In genomic region chr11:74784234-74784633, GRCh38 we compare ENCODE assay signal across 14 cellular contexts. TPM values are rescaled to one million over a fixed set of nuclear protein-coding genes. Genes with fewer than 3 reads are reported as not detected.
A peak's percentile ranks its signal among the peaks of the same experiment; 100 is the strongest.
DNase-seq lines count a peak whose midpoint lies in the region; ATAC-seq, FAIRE-seq and TF ChIP-seq lines count a peak whose summit lies in the region.
"Had no signal": no experiment of that assay in that cellular context is flagged by ENCODE, and none has a peak within 500 bp of the region (broad histone marks: within the 10 kb centered on the region; RNA-seq: fewer than 3 reads in every experiment).

No MANE protein-coding gene starts in this region.

- no peaks in the 10 kb centered on the region for H3K9me3 ChIP-seq in CD8-positive, alpha-beta T cell (ENCODE audit: low read length)
- H3K9me3 ChIP-seq in endothelial cell of umbilical vein (replicated peaks; ENCODE audit: control insufficient read depth, insufficient read depth, low read length) = no peaks in the 10 kb centered on the region

- FAIRE-seq in endothelial cell of umbilical vein (lab: Jason Lieb, UNC) = no peak

- POLR2A ChIA-PET in CD8-positive, alpha-beta T cell (lab: Charles Lee) = interaction anchor here (1.2 kb wide), 1 partner anchor 11 kb away, joined by 4 read pairs; no protein-coding TSS in a partner anchor
- POLR2A ChIA-PET in endothelial cell of umbilical vein (lab: Charles Lee) = no interaction called here

- no peak for DNase-seq in CD8-positive, alpha-beta T cell
- DNase-seq in endothelial cell of umbilical vein (ENCODE audit: low read depth, low spot score) (no peak), D341Med (ENCODE audit: low spot score) (no peak), NCI-H1694 treated with DMSO at 0.1 percent for 48 hours (lab: John Stamatoyannopoulos, UW) (no peak)
- DNase-seq: glutamatergic neuron, NCI-H1417, right cardiac atrium had no signal

- dilution Hi-C loops in endothelial cell of umbilical vein (cut with MboI; ENCODE audit: extremely low pct_ligation_motif_present, low sequenced_read_pairs) = no loop called here

- BruUV-seq in endothelial cell of umbilical vein (replicated peaks; lab: Mats Ljungman, UMichigan) = no TSS peak

- H3K4me3 Mint-ChIP-seq in CD8-positive, alpha-beta T cell = peak overlapping the region; percentile 30
- H3K4me3 Mint-ChIP-seq: GM23338 had no signal

- H3K4me3 ChIP-seq in CD8-positive, alpha-beta T cell (ENCODE audit: low read depth, low read length) = no peak overlapping the region
- H3K4me3 ChIP-seq in endothelial cell of umbilical vein (replicated peaks in 1 of 3; ENCODE audit: insufficient read depth in 1 of 3, low read depth in 1 of 3, low read length in 3 of 3) = no peak overlapping the region
- H3K4me3 ChIP-seq: GM23338 had no signal

- intact Hi-C loops in CD8-positive, alpha-beta T cell (cut with DNase I, micrococcal nuclease) = no loop called here
- intact Hi-C loops in endothelial cell of umbilical vein (cut with micrococcal nuclease) = loop anchor here (5.0 kb wide), 1 partner anchor 38 kb away; no protein-coding TSS in a partner anchor

- no peak overlapping the region for H3K9ac ChIP-seq in endothelial cell of umbilical vein (replicated peaks; ENCODE audit: extremely low read depth, insufficient read depth, low read length)

- H3K4me1 ChIP-seq in CD8-positive, alpha-beta T cell (ENCODE audit: insufficient read depth, low read length) = peaks cover 29% of the 10 kb centered on the region
- H3K4me1 ChIP-seq in endothelial cell of umbilical vein (ENCODE audit: control insufficient read depth, extremely low read depth, insufficient read depth, low read length) = peaks cover 27% of the 10 kb centered on the region

- H3K4me2 ChIP-seq in endothelial cell of umbilical vein (ENCODE audit: insufficient read depth, low read length) = peak overlapping the region; percentile 76
- H3K4me2 ChIP-seq: GM23338 had no signal

- no peak overlapping the region for H3K27ac ChIP-seq in CD8-positive, alpha-beta T cell (ENCODE audit: low read depth, low read length)
- no peak overlapping the region for H3K27ac ChIP-seq in endothelial cell of umbilical vein (ENCODE audit: insufficient read depth, low read depth, low read length)
- H3K27ac ChIP-seq: C4-2B had no signal

- ATAC-seq in CD8-positive, alpha-beta T cell = no peak
- ATAC-seq in GM18868 (IDR thresholded peaks at IDR 0.05; ENCODE audit: unreplicated experiment) (peak; percentile 72), HG03354 (IDR thresholded peaks at IDR 0.05; ENCODE audit: poor library complexity, severe bottlenecking, unreplicated experiment) (peak; percentile 61), HG03039 (IDR thresholded peaks at IDR 0.05; ENCODE audit: unreplicated experiment) (no peak), GM21526 (IDR thresholded peaks at IDR 0.05; ENCODE audit: low FRiP score, unreplicated experiment) (no peak)
- ATAC-seq: GM23338 had no signal

- H3K4me1 Mint-ChIP-seq in CD8-positive, alpha-beta T cell (ENCODE audit: low read depth) = peaks cover 35% of the 10 kb centered on the region

- H3K9me1 ChIP-seq in endothelial cell of umbilical vein (replicated peaks; ENCODE audit: control insufficient read depth, extremely low read depth, insufficient read depth, low read length) = no peaks in the 10 kb centered on the region

- no peak for TF ChIP-seq POLR2A in endothelial cell of umbilical vein (IDR thresholded peaks at IDR 0.05; ENCODE audit: low read depth, low read length)

- H4K20me1 ChIP-seq in endothelial cell of umbilical vein (replicated peaks; ENCODE audit: control insufficient read depth, extremely low read depth, insufficient read depth, low read length) = no peaks in the 10 kb centered on the region

- no peak overlapping the region for H2AFZ ChIP-seq in endothelial cell of umbilical vein (ENCODE audit: low read depth, low read length)
- H2AFZ ChIP-seq: GM23338 had no signal

- CTCF ChIA-PET in CD8-positive, alpha-beta T cell (lab: Charles Lee) = interaction anchor here (1.6 kb wide), 1 partner anchor 12 kb away, joined by 4 read pairs; no protein-coding TSS in a partner anchor
- CTCF ChIA-PET in endothelial cell of umbilical vein (lab: Charles Lee) = interaction anchor here (1.1 to 2.8 kb wide), 3 partner anchors 11 to 45 kb away, joined by 3 to 11 read pairs (median 7); no protein-coding TSS in a partner anchor

- peaks cover 62% of the 10 kb centered on the region for H3K79me2 ChIP-seq in endothelial cell of umbilical vein (ENCODE audit: control insufficient read depth, insufficient read depth, low read length)

- no peaks in the 10 kb centered on the region for H3K27me3 Mint-ChIP-seq in CD8-positive, alpha-beta T cell (ENCODE audit: low read depth)

- no peaks in the 10 kb centered on the region for H3K36me3 ChIP-seq in CD8-positive, alpha-beta T cell (ENCODE audit: insufficient read depth, low read length)
- H3K36me3 ChIP-seq in endothelial cell of umbilical vein (ENCODE audit: control insufficient read depth in 2 of 2, extremely low read depth in 1 of 2, insufficient read depth in 2 of 2, low read length in 2 of 2) = no peaks in the 10 kb centered on the region

- H3K27ac Mint-ChIP-seq in CD8-positive, alpha-beta T cell = peak overlapping the region; percentile 80
- H3K27ac Mint-ChIP-seq: GM23338 had no signal

- H3K36me3 Mint-ChIP-seq in CD8-positive, alpha-beta T cell = peaks cover 6% of the 10 kb centered on the region

- no peaks in the 10 kb centered on the region for H3K9me3 Mint-ChIP-seq in CD8-positive, alpha-beta T cell
- H3K9me3 Mint-ChIP-seq: GM23338 had no signal

- TF ChIP-seq CTCF in CD8-positive, alpha-beta T cell (IDR thresholded peaks at IDR 0.05) = no peak
- TF ChIP-seq CTCF in endothelial cell of umbilical vein (IDR thresholded peaks at IDR 0.05; ENCODE audit: extremely low read depth in 1 of 2, insufficient read depth in 1 of 2, low read depth in 1 of 2, low read length in 2 of 2) = no peak

- H3K27me3 ChIP-seq in CD8-positive, alpha-beta T cell (ENCODE audit: insufficient read depth, low read length) = no peaks in the 10 kb centered on the region
- H3K27me3 ChIP-seq in endothelial cell of umbilical vein (ENCODE audit: control insufficient read depth in 2 of 2, insufficient read depth in 2 of 2, low read length in 2 of 2) = no peaks in the 10 kb centered on the region

TF ChIP-seq in endothelial cell of umbilical vein, 7 proteins besides CTCF, POLR2A, EP300 and RAD21:
- TF ChIP-seq MAX (IDR thresholded peaks at IDR 0.05; ENCODE audit: insufficient read depth, insufficient read length) = no peak
- TF ChIP-seq FOS (IDR thresholded peaks at IDR 0.05; ENCODE audit: borderline replicate concordance, insufficient read depth, low read length) = no peak
- TF ChIP-seq JUN (IDR thresholded peaks at IDR 0.05; ENCODE audit: borderline replicate concordance, insufficient read depth, insufficient read length, low read depth) = no peak
- TF ChIP-seq MYC (IDR thresholded peaks at IDR 0.05; ENCODE audit: low read depth, low read length) = no peak
- TF ChIP-seq POLR2AphosphoS5 (IDR thresholded peaks at IDR 0.05; ENCODE audit: insufficient read depth, low read depth, low read length) = no peak
- TF ChIP-seq EZH2 (IDR thresholded peaks at IDR 0.05; ENCODE audit: borderline replicate concordance, low read depth, low read length, severe bottlenecking) = no peak
- no peak for TF ChIP-seq GATA2 (IDR thresholded peaks at IDR 0.05; ENCODE audit: insufficient read depth, insufficient read length, low read depth, low read length)

RNA-seq across cellular contexts. Expression of gene RNF169, which starts 35.6 kb away (rescaled TPM):
- 10 to 100 TPM; 14.1 to 14.8 TPM for total RNA-seq in CD8-positive, alpha-beta T cell
- 17.3 and 21.3 TPM in 2 replicates for total RNA-seq in endothelial cell of umbilical vein
- 5.2 and 5.8 TPM in 2 replicates for polyA plus RNA-seq in endothelial cell of umbilical vein
- 4.8 and 5.4 TPM in 2 replicates for polyA plus RNA-seq in endothelial cell of umbilical vein (2011; cell fraction: cytosol; rRNA removed)
- polyA plus RNA-seq in endothelial cell of umbilical vein (2011; cell fraction: nucleus; rRNA removed) = 14.5 and 16.5 TPM in 2 replicates
- 10.6 and 10.9 TPM in 2 replicates for polyA plus RNA-seq in endothelial cell of umbilical vein (2012)
- 33.8 and 33.9 TPM in 2 replicates for polyA minus RNA-seq in endothelial cell of umbilical vein
- polyA minus RNA-seq in endothelial cell of umbilical vein (2011; cell fraction: cytosol; rRNA and poly(A)+ RNA removed) = 19.3 TPM
- 36.8 and 49.7 TPM in 2 replicates for polyA minus RNA-seq in endothelial cell of umbilical vein (2011; cell fraction: nucleus; rRNA and poly(A)+ RNA removed)

RNA-seq across cellular contexts. Expression of gene CHRDL2, which starts 53.0 kb away (rescaled TPM):
- not detected for total RNA-seq in CD8-positive, alpha-beta T cell
- total RNA-seq in endothelial cell of umbilical vein = not detected in 2 replicates
- not detected in 2 replicates for polyA plus RNA-seq in endothelial cell of umbilical vein
- polyA plus RNA-seq in endothelial cell of umbilical vein (2011; cell fraction: cytosol; rRNA removed) = not detected in 2 replicates
- not detected in 2 replicates for polyA plus RNA-seq in endothelial cell of umbilical vein (2011; cell fraction: nucleus; rRNA removed)
- polyA plus RNA-seq in endothelial cell of umbilical vein (2012) = not detected in 2 replicates
- polyA minus RNA-seq in endothelial cell of umbilical vein = not detected in 2 replicates
- not detected for polyA minus RNA-seq in endothelial cell of umbilical vein (2011; cell fraction: cytosol; rRNA and poly(A)+ RNA removed)
- polyA minus RNA-seq in endothelial cell of umbilical vein (2011; cell fraction: nucleus; rRNA and poly(A)+ RNA removed) = not detected in 2 replicates
- total RNA-seq: cerebellum had no signal
- polyA plus RNA-seq: GM23338 had no signal

Comparison
In these comparisons a context has a peak if more than half of its experiments do, and no peak if none do; other contexts are left out.
1. ATAC-seq: peak in GM18868 (single experiment) and HG03354 (single experiment); none in CD8-positive, alpha-beta T cell (single experiment), HG03039 (single experiment) and GM21526 (single experiment).